In the genomic region with DNA sequence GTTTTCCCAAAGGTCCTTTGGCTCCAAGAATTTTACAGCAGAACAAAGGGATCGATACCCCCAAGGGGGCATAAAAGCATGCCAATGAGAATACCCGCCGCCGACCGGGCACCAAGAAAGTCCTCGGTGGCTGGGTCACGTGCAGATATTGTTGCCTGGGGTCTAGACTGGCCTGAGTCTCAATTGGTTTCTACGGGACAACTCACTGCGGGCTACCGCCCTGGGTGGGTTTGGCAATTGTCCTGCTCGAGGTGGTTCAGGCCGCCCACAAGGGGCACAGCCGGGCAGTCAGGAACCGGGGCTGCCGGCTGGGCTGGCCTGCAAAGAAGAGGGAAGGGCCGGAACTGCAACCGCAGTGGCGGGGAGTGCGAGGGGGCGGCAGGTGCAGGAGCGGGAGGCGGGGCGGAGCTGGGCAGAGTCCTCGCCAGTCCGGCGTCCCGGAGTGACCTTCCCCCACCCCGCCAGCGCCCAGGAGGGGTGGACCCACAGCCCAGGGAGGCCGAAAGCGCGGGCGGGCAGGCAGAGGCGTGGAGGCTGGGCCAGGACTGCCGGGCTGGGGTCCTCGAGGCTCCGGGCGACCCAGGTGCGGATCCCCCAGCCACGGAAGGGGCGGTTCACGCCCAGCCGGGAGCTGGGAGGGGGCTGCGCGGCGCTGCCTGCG, we compare ENCODE assay signal across 8 cellular contexts. TPM values are rescaled to one million over a fixed set of nuclear protein-coding genes. Genes with fewer than 3 reads are reported as not detected.
DNase-seq lines count a peak whose midpoint lies in the region; ATAC-seq and TF ChIP-seq lines count a peak whose summit lies in the region.

No MANE protein-coding gene starts in this region.

- DNase-seq in C1 segment of cervical spinal cord (lab: John Stamatoyannopoulos, UW) (peak in 10 of 14 donors; percentile 54 to 91 (median 86)), NCI-H2196 treated with DMSO at 0.1 percent for 48 hours (lab: John Stamatoyannopoulos, UW; ENCODE audit: unreplicated experiment) (peak; percentile 92), fibroblast of the aortic adventitia (ENCODE audit: low read depth) (no peak), epidermal melanocyte (ENCODE audit: insufficient read length, low spot score) (no peak)
- peak; percentile 27 for DNase-seq in activated CD8-positive, alpha-beta memory T cell treated with anti-CD3 and anti-CD28 coated beads, Interleukin-2, amount 50 U/mL, for 4 hours

- H3K4me3 ChIP-seq in fibroblast of the aortic adventitia (ENCODE audit: low read depth, low read length) = peak overlapping the region; percentile 86

- H3K4me1 Mint-ChIP-seq in nephron = peaks cover 26% of the 10 kb centered on the region

- TF ChIP-seq CTCF in fibroblast of the aortic adventitia (IDR thresholded peaks at IDR 0.05; ENCODE audit: insufficient read depth, low read length) = no peak
- no peak for TF ChIP-seq CTCF in nephron (IDR thresholded peaks at IDR 0.05; ENCODE audit: unreplicated experiment in 3 of 3)

- H3K36me3 Mint-ChIP-seq in nephron (ENCODE audit: low read depth) = peaks cover 13% of the 10 kb centered on the region

- peak; percentile 21 for ATAC-seq in GM18858 (IDR thresholded peaks at IDR 0.05; ENCODE audit: unreplicated experiment)
- peak; percentile 43 for ATAC-seq in HG03045 (IDR thresholded peaks at IDR 0.05; ENCODE audit: unreplicated experiment)

- peak overlapping the region in 1 of 3 experiments; percentile 82 for H3K4me3 Mint-ChIP-seq in nephron

- H3K9me3 Mint-ChIP-seq in nephron = no peaks in the 10 kb centered on the region

- H3K27ac Mint-ChIP-seq in nephron = peak overlapping the region in 2 of 3 experiments; percentile 62 to 68

- peaks cover 21% of the 10 kb centered on the region for H3K27me3 Mint-ChIP-seq in nephron (ENCODE audit: low read depth)

RNA-seq across cellular contexts. Expression of gene ATP1B1, which starts 0.9 kb away (rescaled TPM):
- 13.7 and 39.7 TPM in 2 replicates for total RNA-seq in fibroblast of the aortic adventitia (ENCODE audit: low replicate concordance)

Comparison
In these comparisons a context has a peak if more than half of its experiments do, and no peak if none do; other contexts are left out.
1. DNase-seq: peak in C1 segment of cervical spinal cord (10 of 14), NCI-H2196 treated with DMSO at 0.1 percent for 48 hours (single experiment) and activated CD8-positive, alpha-beta memory T cell treated with anti-CD3 and anti-CD28 coated beads, Interleukin-2, amount 50 U/mL, for 4 hours (single experiment); none in fibroblast of the aortic adventitia (single experiment) and epidermal melanocyte (single experiment).